10 cellular contexts compared by ENCODE assay signal in the genomic region with DNA sequence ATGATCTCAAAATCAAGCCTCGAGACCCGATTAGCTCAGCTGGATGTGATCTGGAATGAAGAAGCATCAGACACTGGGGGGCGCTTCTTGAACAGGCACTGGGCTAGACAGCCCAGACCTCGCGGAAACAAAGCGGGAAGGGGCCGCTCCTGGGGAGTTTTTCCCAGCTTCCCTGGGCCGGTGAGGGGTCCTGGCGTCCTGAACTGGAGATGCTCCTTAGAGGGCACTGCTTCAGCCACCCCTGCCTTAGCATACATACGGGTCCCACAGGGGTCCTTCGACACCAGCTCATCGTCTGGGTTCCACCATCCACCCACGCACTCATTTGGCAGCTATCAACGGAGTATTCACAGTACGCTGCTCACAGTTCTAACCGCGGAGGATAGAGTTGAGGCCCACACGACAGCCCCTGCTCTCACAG.
DNase-seq lines count a peak whose midpoint lies in the region; ATAC-seq and TF ChIP-seq lines count a peak whose summit lies in the region.
"Had no signal": no experiment of that assay in that cellular context is flagged by ENCODE, and none has a peak within 500 bp of the region (broad histone marks: within the 10 kb centered on the region; RNA-seq: fewer than 3 reads in every experiment).

No MANE protein-coding gene starts in this region.

- peak; percentile 18 for DNase-seq in activated naive CD4-positive, alpha-beta T cell treated with anti-CD3 and anti-CD28 coated beads, Interleukin-2, amount 50 U/mL, for 16 hours
- DNase-seq in activated naive CD4-positive, alpha-beta T cell (lab: John Stamatoyannopoulos, UW), result no peak
- DNase-seq in NB4 (ENCODE audit: low read depth) (no peak), fibroblast of mammary gland (ENCODE audit: low read depth) (peak; percentile 70), testis (peak; percentile 82), stomach (no peak), MM.1S (no peak)

- H3K36me3 ChIP-seq in testis (ENCODE audit: low read depth, missing control alignments) (no peaks in the 10 kb centered on the region), stomach (no peaks in the 10 kb centered on the region), MM.1S (replicated peaks; ENCODE audit: insufficient read depth, low read length) (no peaks in the 10 kb centered on the region)
- H3K36me3 ChIP-seq: BLaER1 had no signal

- WGBS in testis, 2 donors, result 60 to 76% methylated on average over 15 to 18 of the region's 18 CpGs
- 71 to 80% (median 72%) methylated on average over 10 to 18 of the region's 18 CpGs for WGBS in stomach, 5 donors

- TF ChIP-seq POLR2A in NB4 (IDR thresholded peaks at IDR 0.05; ENCODE audit: extremely low read depth, insufficient read length) (no peak), testis (IDR thresholded peaks at IDR 0.05) (no peak), stomach (IDR thresholded peaks at IDR 0.05) (no peak)

- no peaks in the 10 kb centered on the region for H4K20me1 ChIP-seq in MM.1S (ENCODE audit: insufficient read depth, low read length)
- H4K20me1 ChIP-seq: BLaER1 had no signal

- TF ChIP-seq CTCF in NB4 (IDR thresholded peaks at IDR 0.05; ENCODE audit: low read depth, low read length), result peak; percentile 11
- TF ChIP-seq CTCF in fibroblast of mammary gland (conservative IDR thresholded peaks at IDR 0.05; ENCODE audit: control insufficient read depth, insufficient read depth, low read depth, low read length), result no peak
- no peak for TF ChIP-seq CTCF in testis (IDR thresholded peaks at IDR 0.05)
- TF ChIP-seq CTCF in stomach (IDR thresholded peaks at IDR 0.05), result no peak
- TF ChIP-seq CTCF in MM.1S (IDR thresholded peaks at IDR 0.05; ENCODE audit: low read length), result no peak

- no peaks in the 10 kb centered on the region for H3K79me2 ChIP-seq in MM.1S (ENCODE audit: low read length)

- H3K27me3 ChIP-seq in testis, result no peaks in the 10 kb centered on the region
- H3K27me3 ChIP-seq in stomach, result peaks cover 0 to 13% (median 7%) of the 10 kb centered on the region in 3 donors
- no peaks in the 10 kb centered on the region for H3K27me3 ChIP-seq in MM.1S (replicated peaks; ENCODE audit: insufficient read depth, low read length)
- H3K27me3 ChIP-seq: BLaER1 had no signal

- no peaks in the 10 kb centered on the region for H3K9me2 ChIP-seq in MM.1S (replicated peaks; ENCODE audit: insufficient read depth, low read length)

- H3K4me1 ChIP-seq in testis, result no peaks in the 10 kb centered on the region
- peaks cover 0 to 5% (median 0%) of the 10 kb centered on the region in 4 donors for H3K4me1 ChIP-seq in stomach
- no peaks in the 10 kb centered on the region for H3K4me1 ChIP-seq in MM.1S (ENCODE audit: low read length)
- H3K4me1 ChIP-seq: BLaER1 had no signal

- H2AFZ ChIP-seq in MM.1S (ENCODE audit: low read length), result no peak overlapping the region

- H3K4me2 ChIP-seq in MM.1S (ENCODE audit: low read depth, low read length), result no peak overlapping the region
- H3K4me2 ChIP-seq: BLaER1, KMS-11 had no signal

- no peak overlapping the region for H3K9ac ChIP-seq in MM.1S (ENCODE audit: low read length)
- H3K9ac ChIP-seq: BLaER1, KMS-11 had no signal

- no peak overlapping the region for H3K4me3 ChIP-seq in NB4 (ENCODE audit: low read depth, low read length)
- H3K4me3 ChIP-seq in fibroblast of mammary gland (ENCODE audit: control insufficient read depth, low read depth, low read length), result peak overlapping the region; percentile 45
- peak overlapping the region; percentile 51 to 61 for H3K4me3 ChIP-seq in testis
- H3K4me3 ChIP-seq in stomach, result no peak overlapping the region
- no peak overlapping the region for H3K4me3 ChIP-seq in MM.1S (ENCODE audit: low read length)
- H3K4me3 ChIP-seq: BLaER1 had no signal

- intact Hi-C loops in testis (cut with DNase I; ENCODE audit: low total_unique reads), result no loop called here
- intact Hi-C loops in stomach (cut with DNase I; ENCODE audit: low total_unique reads), result no loop called here

- no peaks in the 10 kb centered on the region for H3F3A ChIP-seq in MM.1S (ENCODE audit: insufficient read depth, low read length)

- no peak for ATAC-seq in GM18909 (IDR thresholded peaks at IDR 0.05; ENCODE audit: poor library complexity, unreplicated experiment)

- no peak for TF ChIP-seq EP300 in stomach (IDR thresholded peaks at IDR 0.05)

- H3K27ac ChIP-seq in testis, result peak overlapping the region in 1 of 2 donors; percentile 60
- no peak overlapping the region for H3K27ac ChIP-seq in stomach
- H3K27ac ChIP-seq in MM.1S (ENCODE audit: low read length), result no peak overlapping the region
- H3K27ac ChIP-seq: BLaER1, KMS-11 had no signal

- no peaks in the 10 kb centered on the region for H3K9me3 ChIP-seq in testis
- H3K9me3 ChIP-seq in stomach, result no peaks in the 10 kb centered on the region
- H3K9me3 ChIP-seq in MM.1S (replicated peaks; ENCODE audit: insufficient read depth, low read length), result no peaks in the 10 kb centered on the region
- H3K9me3 ChIP-seq: BLaER1 had no signal

Comparison
In these comparisons a context has a peak if more than half of its experiments do, and no peak if none do; other contexts are left out.
1. DNase-seq: peak in activated naive CD4-positive, alpha-beta T cell treated with anti-CD3 and anti-CD28 coated beads, Interleukin-2, amount 50 U/mL, for 16 hours (single experiment), fibroblast of mammary gland (single experiment) and testis (single experiment); none in activated naive CD4-positive, alpha-beta T cell (0 of 4), NB4 (single experiment), stomach (single experiment) and MM.1S (single experiment).
2. H3K4me3 ChIP-seq: peak in fibroblast of mammary gland (single experiment) and testis (2 of 2); none in NB4 (single experiment), stomach (0 of 4) and MM.1S (single experiment).